20 cellular contexts compared by ENCODE assay signal in the genomic region with DNA sequence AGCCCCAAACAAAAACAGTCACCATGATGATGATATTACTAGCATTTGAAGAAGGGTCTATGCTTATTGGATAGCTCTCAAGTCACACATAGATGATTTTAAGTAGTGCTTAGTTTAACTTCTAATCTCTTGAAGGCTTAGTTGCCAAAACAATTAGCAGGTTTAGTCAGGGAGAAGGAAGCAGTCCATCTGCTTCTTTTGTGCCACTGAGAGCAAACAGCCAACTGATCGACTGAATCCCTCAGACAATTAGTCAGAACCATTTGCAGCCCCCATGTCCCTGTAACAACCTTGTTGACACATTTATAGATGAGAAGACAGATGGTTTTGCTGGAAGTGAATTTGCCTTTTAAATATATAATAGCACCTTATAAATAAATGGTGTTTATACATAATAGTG.
DNase-seq lines count a peak whose midpoint lies in the region; ATAC-seq and TF ChIP-seq lines count a peak whose summit lies in the region.
"Had no signal": no experiment of that assay in that cellular context is flagged by ENCODE, and none has a peak within 500 bp of the region (broad histone marks: within the 10 kb centered on the region; RNA-seq: fewer than 3 reads in every experiment).

No MANE protein-coding gene starts in this region.

- no peaks in the 10 kb centered on the region for H3K36me3 ChIP-seq in WERI-Rb-1
- H3K36me3 ChIP-seq: MG63 had no signal

- peak overlapping the region; percentile 7 for H3K27ac ChIP-seq in WERI-Rb-1
- H3K27ac ChIP-seq: A549, RWPE1 had no signal

- no peak for TF ChIP-seq CTCF in WERI-Rb-1 (IDR thresholded peaks at IDR 0.05; ENCODE audit: low read depth, low read length)

- peak; percentile 62 for DNase-seq in D341Med (ENCODE audit: low spot score)
- peak; percentile 58 for DNase-seq in NCI-H1436 treated with DMSO at 0.1 percent for 48 hours (lab: John Stamatoyannopoulos, UW)
- DNase-seq in NCI-H524 treated with DMSO at 0.1 percent for 48 hours (lab: John Stamatoyannopoulos, UW), result peak; percentile 87
- DNase-seq in WERI-Rb-1, result peak; percentile 77
- no peak for DNase-seq in activated CD4-positive, alpha-beta T cell treated with anti-CD3 and anti-CD28 coated beads, Interleukin-2, amount 50 U/mL, for 1 hour
- DNase-seq in posterior vena cava (ENCODE audit: low spot score), result no peak
- DNase-seq: Caco-2; DMS79; H7; IMR-90; Karpas-422; MG63; NCI-H1092 treated with DMSO at 0.1 percent for 48 hours; NCI-H2107; NCI-H345; NK-92 treated with Interleukin-12 subunit alpha and Interleukin-12 subunit beta, amount 100 ng/mL, for 24 hours had no signal

- ATAC-seq in esophagus mucosa (no peak), HG03520 (IDR thresholded peaks at IDR 0.05; ENCODE audit: unreplicated experiment) (no peak)
- ATAC-seq: A549 had no signal

- H3K4me3 ChIP-seq in WERI-Rb-1 (ENCODE audit: low read depth, low read length), result no peak overlapping the region
- H3K4me3 ChIP-seq: A549, MG63 had no signal

- intact Hi-C loops in posterior vena cava (cut with DNase I), result no loop called here

- no peaks in the 10 kb centered on the region for H3K9me3 ChIP-seq in WERI-Rb-1 (ENCODE audit: severe bottlenecking)
- H3K9me3 ChIP-seq: A549, Caco-2, MG63 had no signal

- H3K27me3 ChIP-seq in WERI-Rb-1 (ENCODE audit: insufficient read depth, low read depth, severe bottlenecking), result no peaks in the 10 kb centered on the region
- H3K27me3 ChIP-seq: MG63 had no signal

Comparison
In these comparisons a context has a peak if more than half of its experiments do, and no peak if none do; other contexts are left out.
1. DNase-seq: peak in D341Med (single experiment), NCI-H1436 treated with DMSO at 0.1 percent for 48 hours (single experiment), NCI-H524 treated with DMSO at 0.1 percent for 48 hours (single experiment) and WERI-Rb-1 (single experiment); none in activated CD4-positive, alpha-beta T cell treated with anti-CD3 and anti-CD28 coated beads, Interleukin-2, amount 50 U/mL, for 1 hour (single experiment) and posterior vena cava (single experiment).